Comparison of ENCODE assay signal across 18 cellular contexts in genomic region chr7:129804301-129805085, GRCh38.
A peak's percentile ranks its signal among the peaks of the same experiment; 100 is the strongest.
DNase-seq lines count a peak whose midpoint lies in the region; ATAC-seq and TF ChIP-seq lines count a peak whose summit lies in the region.
"Had no signal": no experiment of that assay in that cellular context is flagged by ENCODE, and none has a peak within 500 bp of the region (broad histone marks: within the 10 kb centered on the region; RNA-seq: fewer than 3 reads in every experiment).

No MANE protein-coding gene starts in this region.

- H3K27me3 ChIP-seq in SJCRH30 (no peaks in the 10 kb centered on the region), endodermal cell (ENCODE audit: control insufficient read depth, insufficient read depth, low read length, poor library complexity, severe bottlenecking) (no peaks in the 10 kb centered on the region), neuronal stem cell (ENCODE audit: control insufficient read depth in 3 of 3, insufficient read depth in 3 of 3, low read depth in 1 of 3, low read length in 3 of 3) (peaks cover 0 to 13% (median 0%) of the 10 kb centered on the region in 3 experiments)
- H3K27me3 ChIP-seq: MG63 had no signal

- H3K79me1 ChIP-seq in neuronal stem cell (ENCODE audit: low read depth, low read length), result no peaks in the 10 kb centered on the region

- H3K36me3 ChIP-seq in SJCRH30 (no peaks in the 10 kb centered on the region), endodermal cell (ENCODE audit: control insufficient read depth, insufficient read depth, low read length) (no peaks in the 10 kb centered on the region), neuronal stem cell (replicated peaks in 1 of 2; ENCODE audit: control insufficient read depth in 2 of 2, insufficient read depth in 2 of 2, low read length in 2 of 2) (no peaks in the 10 kb centered on the region)
- H3K36me3 ChIP-seq: MG63 had no signal

- H3K4me1 Mint-ChIP-seq in endodermal cell, result no peaks in the 10 kb centered on the region

- no peaks in the 10 kb centered on the region for H3K9me3 ChIP-seq in SJCRH30 (replicated peaks)
- no peaks in the 10 kb centered on the region for H3K9me3 ChIP-seq in endodermal cell (ENCODE audit: control insufficient read depth, low read length)
- H3K9me3 ChIP-seq in neuronal stem cell (replicated peaks in 1 of 2; ENCODE audit: control insufficient read depth in 2 of 2, insufficient read depth in 1 of 2, low read depth in 1 of 2, low read length in 2 of 2), result no peaks in the 10 kb centered on the region
- H3K9me3 ChIP-seq: MG63 had no signal

- DNase-seq in GM03348 (ENCODE audit: low spot score) (peak; percentile 3), SJCRH30 (peak; percentile 43 to 56), endodermal cell (peak; percentile 45), neuronal stem cell (ENCODE audit: low spot score) (no peak), cerebellum (ENCODE audit: low spot score) (no peak), SKM-1 treated with dmso at 0.1 percent for 144 hours (lab: John Stamatoyannopoulos, UW; ENCODE audit: unreplicated experiment) (no peak)
- DNase-seq: C1 segment of cervical spinal cord; CD8-positive, alpha-beta T cell; DMS153; GM23248; MG63; NCI-H1417; NCI-H1694 treated with DMSO at 0.1 percent for 48 hours; NCI-H446; RPMI8226; SHP77 treated with DMSO at 0.1 percent for 48 hours had no signal

- peaks cover 6% of the 10 kb centered on the region for H3K27me3 Mint-ChIP-seq in endodermal cell (ENCODE audit: insufficient read depth)

- no peak overlapping the region for H3K23ac ChIP-seq in neuronal stem cell (ENCODE audit: low read depth, low read length, poor library complexity)

- H4K91ac ChIP-seq in neuronal stem cell (ENCODE audit: low read depth, low read length, poor library complexity), result no peak overlapping the region

- no peaks in the 10 kb centered on the region for H3K36me3 Mint-ChIP-seq in endodermal cell (ENCODE audit: low read depth)
- H3K36me3 Mint-ChIP-seq: CD8-positive, alpha-beta T cell had no signal

- no peak overlapping the region for H2AK5ac ChIP-seq in neuronal stem cell (ENCODE audit: low read depth, low read length)

- H3K4me3 Mint-ChIP-seq in endodermal cell, result no peak overlapping the region
- H3K4me3 Mint-ChIP-seq: CD8-positive, alpha-beta T cell had no signal

- no peak overlapping the region for H2BK5ac ChIP-seq in neuronal stem cell (ENCODE audit: low read length)

- H3K9ac ChIP-seq in endodermal cell (ENCODE audit: extremely low read depth, low read length, poor library complexity, severe bottlenecking), result no peak overlapping the region
- H3K9ac ChIP-seq in neuronal stem cell (ENCODE audit: low read depth, low read length, poor library complexity), result no peak overlapping the region
- H3K9ac ChIP-seq: GM23248 had no signal

- H3K14ac ChIP-seq in neuronal stem cell (ENCODE audit: low read length), result peak overlapping the region; percentile 72

- peak overlapping the region; percentile 48 for H2AFZ ChIP-seq in neuronal stem cell (ENCODE audit: low read length)
- H2AFZ ChIP-seq: GM23248 had no signal

- H4K8ac ChIP-seq in neuronal stem cell (ENCODE audit: low read depth, low read length), result no peak overlapping the region

- H3K27ac ChIP-seq in SJCRH30 (no peak overlapping the region), endodermal cell (ENCODE audit: low read depth, low read length) (no peak overlapping the region), neuronal stem cell (replicated peaks; ENCODE audit: low read length) (no peak overlapping the region)
- H3K27ac ChIP-seq: GM23248 had no signal

- H3K4me3 ChIP-seq in SJCRH30 (no peak overlapping the region), endodermal cell (ENCODE audit: low read length) (no peak overlapping the region), neuronal stem cell (ENCODE audit: low read length in 2 of 2) (no peak overlapping the region)
- H3K4me3 ChIP-seq: GM23248, MG63 had no signal

- H2BK120ac ChIP-seq in neuronal stem cell (ENCODE audit: low read depth, low read length), result no peak overlapping the region

- no peak overlapping the region for H3K27ac Mint-ChIP-seq in endodermal cell
- H3K27ac Mint-ChIP-seq: CD8-positive, alpha-beta T cell had no signal

- H3K4me2 ChIP-seq in neuronal stem cell (ENCODE audit: insufficient read depth, low read length, poor library complexity, severe bottlenecking), result no peak overlapping the region

- H3K4me1 ChIP-seq in SJCRH30, result no peaks in the 10 kb centered on the region
- no peaks in the 10 kb centered on the region for H3K4me1 ChIP-seq in endodermal cell (ENCODE audit: control insufficient read depth, insufficient read depth, low read length)
- no peaks in the 10 kb centered on the region for H3K4me1 ChIP-seq in neuronal stem cell (ENCODE audit: control insufficient read depth in 2 of 2, insufficient read depth in 1 of 2, low read depth in 1 of 2, low read length in 2 of 2)

- H2BK15ac ChIP-seq in neuronal stem cell (ENCODE audit: low read length), result no peak overlapping the region

- ATAC-seq in GM18498 (IDR thresholded peaks at IDR 0.05; ENCODE audit: unreplicated experiment), result no peak
- ATAC-seq in GM18511 (IDR thresholded peaks at IDR 0.05; ENCODE audit: unreplicated experiment), result no peak
- ATAC-seq: CD8-positive, alpha-beta T cell had no signal

- WGBS in endodermal cell (ENCODE audit: insufficient coverage in 1 of 2, insufficient read length in 1 of 2), 2 experiments, result 89 to 93% methylated on average over 13 to 24 of the region's 24 CpGs
- WGBS in neuronal stem cell (ENCODE audit: extremely low coverage in 2 of 2, insufficient read length in 2 of 2, insufficient replicate concordance in 1 of 2), 2 donors, result no CpG with 5 or more reads among the region's 24 CpGs

- H3K9me3 Mint-ChIP-seq in endodermal cell, result no peaks in the 10 kb centered on the region
- H3K9me3 Mint-ChIP-seq: CD8-positive, alpha-beta T cell had no signal

- H3K18ac ChIP-seq in neuronal stem cell (ENCODE audit: low read length), result no peak overlapping the region

- TF ChIP-seq CTCF in endodermal cell (conservative IDR thresholded peaks at IDR 0.05), result no peak

- H3K4ac ChIP-seq in neuronal stem cell (ENCODE audit: low read length), result peak overlapping the region; percentile 71

- no peak overlapping the region for H2BK12ac ChIP-seq in neuronal stem cell (ENCODE audit: low read length)

Comparison
In these comparisons a context has a peak if more than half of its experiments do, and no peak if none do; other contexts are left out.
1. DNase-seq: peak in GM03348 (single experiment), SJCRH30 (2 of 2) and endodermal cell (single experiment); none in neuronal stem cell (single experiment), cerebellum (single experiment) and SKM-1 treated with dmso at 0.1 percent for 144 hours (single experiment).